8 cellular contexts compared by ENCODE assay signal in the genomic region with DNA sequence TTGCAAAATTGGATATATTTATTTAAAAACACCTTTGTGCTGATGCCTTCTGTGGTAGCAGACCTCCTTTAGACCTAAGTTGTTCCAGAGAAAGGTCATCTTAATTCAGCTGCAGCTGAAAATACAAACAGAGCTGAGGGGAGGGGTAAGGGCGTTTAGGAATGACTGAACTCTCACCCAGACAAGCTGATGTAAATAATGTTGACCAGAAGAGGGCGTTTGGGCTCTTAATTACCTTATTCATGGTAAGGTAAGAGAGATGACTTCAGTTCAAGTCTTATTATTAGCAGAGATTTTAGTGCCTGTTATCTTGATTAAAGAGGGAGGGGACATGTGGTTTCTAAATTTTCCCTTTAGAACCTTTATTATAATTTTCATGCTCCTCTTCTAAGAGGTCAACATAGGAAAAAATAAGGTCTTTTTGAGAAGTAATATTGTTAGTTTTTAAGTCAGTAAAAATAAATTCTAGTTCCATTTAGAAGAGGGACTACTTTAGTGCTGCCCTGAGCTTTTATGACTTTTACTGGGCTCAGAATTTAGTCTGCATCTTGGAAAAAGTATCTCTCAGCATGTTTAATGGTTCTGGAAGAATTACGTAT. TPM values are rescaled to one million over a fixed set of nuclear protein-coding genes. Genes with fewer than 3 reads are reported as not detected.
A peak's percentile ranks its signal among the peaks of the same experiment; 100 is the strongest.
DNase-seq lines count a peak whose midpoint lies in the region; ATAC-seq and TF ChIP-seq lines count a peak whose summit lies in the region.

No MANE protein-coding gene starts in this region.

- TF ChIP-seq POLR2A in body of pancreas (IDR thresholded peaks at IDR 0.05): no peak
- no peak for TF ChIP-seq POLR2A in uterus (IDR thresholded peaks at IDR 0.05)
- TF ChIP-seq POLR2A in suprapubic skin (IDR thresholded peaks at IDR 0.05): no peak

- H3K27ac ChIP-seq in body of pancreas (no peak overlapping the region), uterus (no peak overlapping the region), suprapubic skin (no peak overlapping the region)

- no peaks in the 10 kb centered on the region for H3K36me3 ChIP-seq in body of pancreas (replicated peaks in 1 of 2; ENCODE audit: insufficient read depth in 1 of 2, low read depth in 2 of 2)
- H3K36me3 ChIP-seq in uterus: no peaks in the 10 kb centered on the region
- no peaks in the 10 kb centered on the region for H3K36me3 ChIP-seq in suprapubic skin

- ATAC-seq in GM19395 (IDR thresholded peaks at IDR 0.05; ENCODE audit: unreplicated experiment) (peak; percentile 91), HG03520 (IDR thresholded peaks at IDR 0.05; ENCODE audit: unreplicated experiment) (peak; percentile 67), body of pancreas (no peak)

- intact Hi-C loops in body of pancreas (cut with DNase I): no loop called here
- intact Hi-C loops in uterus (cut with DNase I; ENCODE audit: low total_unique reads): no loop called here

- H3K27me3 ChIP-seq in body of pancreas: no peaks in the 10 kb centered on the region
- H3K27me3 ChIP-seq in uterus: no peaks in the 10 kb centered on the region
- no peaks in the 10 kb centered on the region for H3K27me3 ChIP-seq in suprapubic skin

- H3K4me1 ChIP-seq in body of pancreas (no peaks in the 10 kb centered on the region), uterus (no peaks in the 10 kb centered on the region), suprapubic skin (no peaks in the 10 kb centered on the region)

- no peak overlapping the region for H3K4me3 ChIP-seq in body of pancreas
- H3K4me3 ChIP-seq in uterus: no peak overlapping the region
- no peak overlapping the region for H3K4me3 ChIP-seq in suprapubic skin

- WGBS in body of pancreas, 2 donors: 32 to 33% methylated on average over 3 of the region's 3 CpGs
- 33% methylated on average over 3 of the region's 3 CpGs for WGBS in suprapubic skin

- DNase-seq in DMS53 treated with DMSO at 0.1 percent for 48 hours (lab: John Stamatoyannopoulos, UW; ENCODE audit: unreplicated experiment) (peak; percentile 23), NCI-H774 (lab: John Stamatoyannopoulos, UW) (peak; percentile 57), body of pancreas (peak in 2 of 4 donors; percentile 15 to 35), kidney tubule cell (ENCODE audit: low spot score) (peak; percentile 69), uterus (no peak), suprapubic skin (ENCODE audit: low spot score in 2 of 2) (no peak)

- H3K9me3 ChIP-seq in body of pancreas: no peaks in the 10 kb centered on the region
- H3K9me3 ChIP-seq in uterus: no peaks in the 10 kb centered on the region
- no peaks in the 10 kb centered on the region for H3K9me3 ChIP-seq in suprapubic skin

- TF ChIP-seq EP300 in suprapubic skin (IDR thresholded peaks at IDR 0.05): no peak

- TF ChIP-seq CTCF in body of pancreas (IDR thresholded peaks at IDR 0.05): peak in 6 of 7 experiments; percentile 27 to 48 (median 43)
- TF ChIP-seq CTCF in uterus (IDR thresholded peaks at IDR 0.05): peak in 2 of 4 experiments; percentile 20 to 25
- peak in 1 of 2 donors; percentile 27 for TF ChIP-seq CTCF in suprapubic skin (IDR thresholded peaks at IDR 0.05)

RNA-seq across cellular contexts. Expression of a gene that starts 46.3 kb away (rescaled TPM):
- total RNA-seq in body of pancreas: under 1 TPM in 1 of 2 donors, not detected in 1; 0.78 TPM
- under 1 TPM in 2 of 4 donors, not detected in 2; 0.34 to 0.48 TPM for total RNA-seq in uterus
- total RNA-seq in suprapubic skin: 1 to 10 TPM in 3 of 4 donors, under 1 TPM in 1; 0.76 to 1.5 (median 1.3) TPM

Comparison
In these comparisons a context has a peak if more than half of its experiments do, and no peak if none do; other contexts are left out.
1. DNase-seq: peak in DMS53 treated with DMSO at 0.1 percent for 48 hours (single experiment), NCI-H774 (single experiment) and kidney tubule cell (single experiment); none in uterus (0 of 2) and suprapubic skin (0 of 2).